Comparison of ENCODE assay signal across 1 cellular context in the genomic region with DNA sequence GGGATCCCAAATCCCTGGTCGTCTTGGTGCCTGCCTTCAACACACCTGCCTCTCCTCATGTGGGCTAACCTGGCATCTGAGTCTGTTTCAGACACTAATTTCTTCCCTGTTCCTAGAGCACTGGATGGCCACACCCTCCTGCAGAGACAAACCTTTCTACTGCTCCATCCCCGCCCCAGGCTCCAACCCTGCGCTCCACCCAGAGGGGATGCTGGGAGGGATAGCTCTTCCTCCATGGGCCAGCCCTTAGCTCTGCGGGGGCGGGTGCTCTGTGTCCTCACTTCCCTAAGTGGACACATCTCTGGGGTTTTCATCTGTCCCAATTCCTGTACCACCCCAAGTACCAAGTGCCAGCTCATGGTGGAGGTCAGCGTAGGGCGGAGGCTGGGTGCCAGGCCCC.
TF ChIP-seq lines count a peak whose summit lies in the region.

No MANE protein-coding gene starts in this region.

TF ChIP-seq in IMR-90, 13 proteins besides CTCF, POLR2A, EP300 and RAD21 (continued from another document):
- TF ChIP-seq, protein P1, sequence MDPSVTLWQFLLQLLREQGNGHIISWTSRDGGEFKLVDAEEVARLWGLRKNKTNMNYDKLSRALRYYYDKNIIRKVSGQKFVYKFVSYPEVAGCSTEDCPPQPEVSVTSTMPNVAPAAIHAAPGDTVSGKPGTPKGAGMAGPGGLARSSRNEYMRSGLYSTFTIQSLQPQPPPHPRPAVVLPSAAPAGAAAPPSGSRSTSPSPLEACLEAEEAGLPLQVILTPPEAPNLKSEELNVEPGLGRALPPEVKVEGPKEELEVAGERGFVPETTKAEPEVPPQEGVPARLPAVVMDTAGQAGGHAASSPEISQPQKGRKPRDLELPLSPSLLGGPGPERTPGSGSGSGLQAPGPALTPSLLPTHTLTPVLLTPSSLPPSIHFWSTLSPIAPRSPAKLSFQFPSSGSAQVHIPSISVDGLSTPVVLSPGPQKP (IDR thresholded peaks at IDR 0.05; ENCODE audit: borderline replicate concordance, low read depth, low read length), result no peak
- TF ChIP-seq FOS (IDR thresholded peaks at IDR 0.05; ENCODE audit: low read depth, low read length), result no peak
- no peak for TF ChIP-seq MXI1 (IDR thresholded peaks at IDR 0.05; ENCODE audit: borderline replicate concordance, low read depth, low read length)
- no peak for TF ChIP-seq BHLHE40 (IDR thresholded peaks at IDR 0.05; ENCODE audit: low read depth, low read length)
- TF ChIP-seq, protein P2, sequence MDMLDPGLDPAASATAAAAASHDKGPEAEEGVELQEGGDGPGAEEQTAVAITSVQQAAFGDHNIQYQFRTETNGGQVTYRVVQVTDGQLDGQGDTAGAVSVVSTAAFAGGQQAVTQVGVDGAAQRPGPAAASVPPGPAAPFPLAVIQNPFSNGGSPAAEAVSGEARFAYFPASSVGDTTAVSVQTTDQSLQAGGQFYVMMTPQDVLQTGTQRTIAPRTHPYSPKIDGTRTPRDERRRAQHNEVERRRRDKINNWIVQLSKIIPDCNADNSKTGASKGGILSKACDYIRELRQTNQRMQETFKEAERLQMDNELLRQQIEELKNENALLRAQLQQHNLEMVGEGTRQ (IDR thresholded peaks at IDR 0.05; ENCODE audit: low read depth, low read length), result no peak
- TF ChIP-seq NFE2L2 (IDR thresholded peaks at IDR 0.05; ENCODE audit: low read depth, low read length), result no peak
- no peak for TF ChIP-seq MAFK (IDR thresholded peaks at IDR 0.05; ENCODE audit: low read depth, low read length)
